Comparison of ENCODE assay signal across 18 cellular contexts in genomic region chr22:38950527-38951111, GRCh38. TPM values are rescaled to one million over a fixed set of nuclear protein-coding genes. Genes with fewer than 3 reads are reported as not detected.
"Had no signal": no experiment of that assay in that cellular context is flagged by ENCODE, and none has a peak within 500 bp of the region (broad histone marks: within the 10 kb centered on the region; RNA-seq: fewer than 3 reads in every experiment).

No MANE protein-coding gene starts in this region.

- H3K4me3 ChIP-seq: stomach, vagina had no signal

- H3K9me3 ChIP-seq: stomach, vagina had no signal

- ATAC-seq: activated CD8-positive, alpha-beta T cell treated with anti-CD3 and anti-CD28 coated beads, Interleukin-2, amount 10 ng/mL, durations not matched to agents 7 days and 5 days; left cardiac atrium had no signal

- H3K36me3 Mint-ChIP-seq: brain had no signal

- H3K27ac Mint-ChIP-seq: activated CD8-positive, alpha-beta T cell treated with anti-CD3 and anti-CD28 coated beads, Interleukin-2, amount 10 ng/mL, durations not matched to agents 7 days and 5 days; activated naive CD4-positive, alpha-beta T cell treated with anti-CD3 and anti-CD28 coated beads for 36 hours; activated T-helper 1 cell treated with anti-CD3 and anti-CD28 coated beads, Interleukin-12 subunit alpha, Interleukin-12 subunit beta, Interleukin-2, Interleukin-4 antibody, amounts not matched to agents 30 ng/mL and 10 ng/mL and 1 ng/mL, durations not matched to agents 14 hours and 24 hours and 36 hours; nephron had no signal

- H3K36me3 ChIP-seq: stomach, vagina had no signal

- H3K4me3 Mint-ChIP-seq: activated CD8-positive, alpha-beta T cell treated with anti-CD3 and anti-CD28 coated beads, Interleukin-2, amount 10 ng/mL, durations not matched to agents 7 days and 5 days; activated naive CD4-positive, alpha-beta T cell treated with anti-CD3 and anti-CD28 coated beads for 36 hours; activated T-helper 1 cell treated with anti-CD3 and anti-CD28 coated beads, Interleukin-12 subunit alpha, Interleukin-12 subunit beta, Interleukin-2, Interleukin-4 antibody, amounts not matched to agents 30 ng/mL and 10 ng/mL and 1 ng/mL, durations not matched to agents 14 hours and 24 hours and 36 hours; brain; central memory CD8-positive, alpha-beta T cell; nephron had no signal

- H3K4me1 ChIP-seq: vagina had no signal

- H3K27ac ChIP-seq: vagina had no signal

- H3K27me3 ChIP-seq: vagina had no signal

- H3K4me1 Mint-ChIP-seq: central memory CD8-positive, alpha-beta T cell had no signal

- H3K9me3 Mint-ChIP-seq: activated naive CD4-positive, alpha-beta T cell treated with anti-CD3 and anti-CD28 coated beads for 36 hours; activated T-helper 1 cell treated with anti-CD3 and anti-CD28 coated beads, Interleukin-12 subunit alpha, Interleukin-12 subunit beta, Interleukin-2, Interleukin-4 antibody, amounts not matched to agents 30 ng/mL and 10 ng/mL and 1 ng/mL, durations not matched to agents 14 hours and 24 hours and 36 hours; brain; central memory CD8-positive, alpha-beta T cell; nephron had no signal

- DNase-seq: activated CD4-positive, alpha-beta T cell treated with anti-CD3 and anti-CD28 coated beads for 4 hours; activated CD8-positive, alpha-beta T cell treated with anti-CD3 and anti-CD28 coated beads, Interleukin-2, amount 10 ng/mL, durations not matched to agents 7 days and 5 days; activated naive CD4-positive, alpha-beta T cell treated with anti-CD3 and anti-CD28 coated beads for 36 hours; amniotic stem cell; dermis blood vessel endothelial cell; hypothalamus; left cardiac atrium; retina; stimulated activated CD4-positive, alpha-beta T cell treated with anti-CD3 and anti-CD28 coated beads, Interleukin-15, amount 100 ng/mL, for 24 hours; stimulated activated CD4-positive, alpha-beta T cell treated with anti-CD3 and anti-CD28 coated beads, Interleukin-4, amount 100 ng/mL, for 4 hours; stomach had no signal

RNA-seq across cellular contexts. Expression of gene APOBEC3A, which starts 6.8 kb away (rescaled TPM):
- total RNA-seq: activated CD8-positive, alpha-beta T cell treated with anti-CD3 and anti-CD28 coated beads, Interleukin-2, amount 10 ng/mL, durations not matched to agents 7 days and 5 days; activated naive CD4-positive, alpha-beta T cell treated with anti-CD3 and anti-CD28 coated beads for 36 hours; activated T-helper 1 cell treated with anti-CD3 and anti-CD28 coated beads, Interleukin-12 subunit alpha, Interleukin-12 subunit beta, Interleukin-2, Interleukin-4 antibody, amounts not matched to agents 30 ng/mL and 10 ng/mL and 1 ng/mL, durations not matched to agents 14 hours and 24 hours and 36 hours; dermis blood vessel endothelial cell; lung microvascular endothelial cell; osteocyte; vagina had no signal

RNA-seq across cellular contexts. Expression of gene APOBEC3B, which starts 31.5 kb away (rescaled TPM):
- total RNA-seq: vagina had no signal
